Comparison of ENCODE assay signal across 9 cellular contexts in the genomic region with DNA sequence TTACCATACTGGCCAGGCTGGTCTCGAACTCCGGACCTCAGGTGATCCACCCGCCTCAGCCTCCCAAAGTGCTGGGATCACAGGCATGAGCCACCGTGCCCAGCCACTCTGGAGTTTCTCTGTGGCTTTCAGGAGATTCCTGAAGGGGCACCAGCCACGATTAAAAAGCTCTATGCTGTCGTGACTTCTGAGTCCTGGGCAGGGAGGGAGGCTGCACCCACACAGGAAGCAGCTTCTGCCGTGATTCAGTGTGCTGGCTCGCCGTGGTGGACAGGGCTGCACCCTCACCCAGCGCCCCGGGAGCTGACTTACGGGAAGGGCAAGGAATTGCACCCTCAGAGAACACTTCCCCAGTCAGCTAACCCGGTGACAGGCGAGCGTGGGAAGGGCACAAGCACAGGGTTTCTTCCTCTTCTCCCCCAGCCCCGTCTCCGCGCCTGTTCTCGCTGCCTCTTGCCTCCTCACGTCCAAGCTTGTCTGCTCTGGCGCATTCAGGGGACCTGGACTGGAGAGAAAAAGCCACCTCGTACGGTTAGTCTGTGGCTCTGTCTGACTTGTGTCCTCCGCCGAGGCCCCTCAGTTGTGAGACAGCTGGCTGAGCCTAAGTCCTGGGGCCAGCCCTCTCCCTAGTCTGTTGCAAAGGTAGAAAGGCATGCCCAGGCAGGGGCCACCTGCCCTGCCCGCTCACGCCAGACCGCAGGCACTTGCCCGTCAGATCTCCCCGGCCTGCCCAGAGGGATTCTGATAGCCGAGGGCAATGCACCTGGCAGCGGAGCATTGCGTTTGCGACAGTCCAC.
A peak's percentile ranks its signal among the peaks of the same experiment; 100 is the strongest.
DNase-seq lines count a peak whose midpoint lies in the region; ATAC-seq and TF ChIP-seq lines count a peak whose summit lies in the region.
"Had no signal": no experiment of that assay in that cellular context is flagged by ENCODE, and none has a peak within 500 bp of the region (broad histone marks: within the 10 kb centered on the region; RNA-seq: fewer than 3 reads in every experiment).

No MANE protein-coding gene starts in this region.

- TF ChIP-seq CTCF in BJ (IDR thresholded peaks at IDR 0.05; ENCODE audit: insufficient read depth, low read depth, low read length): no peak
- TF ChIP-seq CTCF in colonic mucosa (IDR thresholded peaks at IDR 0.05): no peak

- intact Hi-C loops in colonic mucosa (cut with DNase I): no loop called here

- ATAC-seq in GM19324 (IDR thresholded peaks at IDR 0.05; ENCODE audit: low FRiP score, unreplicated experiment): no peak

- peaks cover 12% of the 10 kb centered on the region for H3K4me1 Mint-ChIP-seq in activated T-cell treated with anti-CD3 and anti-CD28 coated beads, Interleukin-2, amount 50 U/mL, for 24 hours (ENCODE audit: low read depth)

- H3K9me3 ChIP-seq in colonic mucosa: no peaks in the 10 kb centered on the region

- no peak overlapping the region for H3K27ac Mint-ChIP-seq in activated T-cell treated with anti-CD3 and anti-CD28 coated beads, Interleukin-2, amount 50 U/mL, for 24 hours
- H3K27ac Mint-ChIP-seq: activated naive CD8-positive, alpha-beta T cell had no signal

- H3K27ac ChIP-seq in colonic mucosa: peak overlapping the region; percentile 80

- no peaks in the 10 kb centered on the region for H3K27me3 ChIP-seq in BJ (ENCODE audit: control insufficient read depth, insufficient read depth, low read length)
- no peaks in the 10 kb centered on the region for H3K27me3 ChIP-seq in colonic mucosa

- POLR2A ChIA-PET in BJ (lab: Charles Lee): interaction anchor here (0.5 to 0.6 kb wide), 2 partner anchors 204 to 729 kb away, joined by 3 to 7 read pairs; no protein-coding TSS in a partner anchor

- peak overlapping the region; percentile 64 to 96 for H3K9ac ChIP-seq in colonic mucosa (ENCODE audit: low read depth in 2 of 2, low read length in 2 of 2)

- H3K4me3 ChIP-seq in BJ (ENCODE audit: low read depth, low read length) (no peak overlapping the region), colonic mucosa (peak overlapping the region; percentile 3)

- H3K4me3 Mint-ChIP-seq in activated T-cell treated with anti-CD3 and anti-CD28 coated beads, Interleukin-2, amount 50 U/mL, for 24 hours: no peak overlapping the region
- H3K4me3 Mint-ChIP-seq: activated naive CD8-positive, alpha-beta T cell had no signal

- H3K9me3 Mint-ChIP-seq in activated T-cell treated with anti-CD3 and anti-CD28 coated beads, Interleukin-2, amount 50 U/mL, for 24 hours: no peaks in the 10 kb centered on the region

- CTCF ChIA-PET in BJ (lab: Yijun Ruan, JAX): interaction anchor here (0.9 to 1.6 kb wide), 4 partner anchors 46 to 209 kb away, joined by 3 to 6 read pairs (median 4); no protein-coding TSS in a partner anchor

- H3K27me3 Mint-ChIP-seq in activated T-cell treated with anti-CD3 and anti-CD28 coated beads, Interleukin-2, amount 50 U/mL, for 24 hours: peaks cover 26% of the 10 kb centered on the region

- H3K36me3 Mint-ChIP-seq in activated T-cell treated with anti-CD3 and anti-CD28 coated beads, Interleukin-2, amount 50 U/mL, for 24 hours (ENCODE audit: low read depth): no peaks in the 10 kb centered on the region
- H3K36me3 Mint-ChIP-seq: activated naive CD8-positive, alpha-beta T cell had no signal

- H3K36me3 ChIP-seq in BJ (ENCODE audit: control insufficient read depth, insufficient read depth, low read length): no peaks in the 10 kb centered on the region
- no peaks in the 10 kb centered on the region for H3K36me3 ChIP-seq in colonic mucosa

- H3K4me1 ChIP-seq in colonic mucosa: peaks cover 33% of the 10 kb centered on the region

- peak; percentile 41 for DNase-seq in BJ (ENCODE audit: low read depth)
- peak; percentile 61 for DNase-seq in NCI-H2196 treated with DMSO at 0.1 percent for 48 hours (lab: John Stamatoyannopoulos, UW; ENCODE audit: unreplicated experiment)
- DNase-seq in colonic mucosa: peak; percentile 68
- DNase-seq in myocyte (ENCODE audit: low read depth): peak; percentile 88
- DNase-seq in epidermal melanocyte (ENCODE audit: insufficient read length, low spot score): no peak
- DNase-seq in activated T-cell treated with anti-CD3 and anti-CD28 coated beads, Interleukin-2, amount 50 U/mL, for 24 hours: no peak
- DNase-seq in DMS53 treated with DMSO at 0.1 percent for 48 hours (lab: John Stamatoyannopoulos, UW; ENCODE audit: unreplicated experiment): no peak

Comparison
In these comparisons a context has a peak if more than half of its experiments do, and no peak if none do; other contexts are left out.
1. DNase-seq: peak in BJ (single experiment), NCI-H2196 treated with DMSO at 0.1 percent for 48 hours (single experiment), colonic mucosa (single experiment) and myocyte (single experiment); none in epidermal melanocyte (single experiment), activated T-cell treated with anti-CD3 and anti-CD28 coated beads, Interleukin-2, amount 50 U/mL, for 24 hours (single experiment) and DMS53 treated with DMSO at 0.1 percent for 48 hours (single experiment).